Comparison of ENCODE assay signal across 2 cellular contexts in the genomic region with DNA sequence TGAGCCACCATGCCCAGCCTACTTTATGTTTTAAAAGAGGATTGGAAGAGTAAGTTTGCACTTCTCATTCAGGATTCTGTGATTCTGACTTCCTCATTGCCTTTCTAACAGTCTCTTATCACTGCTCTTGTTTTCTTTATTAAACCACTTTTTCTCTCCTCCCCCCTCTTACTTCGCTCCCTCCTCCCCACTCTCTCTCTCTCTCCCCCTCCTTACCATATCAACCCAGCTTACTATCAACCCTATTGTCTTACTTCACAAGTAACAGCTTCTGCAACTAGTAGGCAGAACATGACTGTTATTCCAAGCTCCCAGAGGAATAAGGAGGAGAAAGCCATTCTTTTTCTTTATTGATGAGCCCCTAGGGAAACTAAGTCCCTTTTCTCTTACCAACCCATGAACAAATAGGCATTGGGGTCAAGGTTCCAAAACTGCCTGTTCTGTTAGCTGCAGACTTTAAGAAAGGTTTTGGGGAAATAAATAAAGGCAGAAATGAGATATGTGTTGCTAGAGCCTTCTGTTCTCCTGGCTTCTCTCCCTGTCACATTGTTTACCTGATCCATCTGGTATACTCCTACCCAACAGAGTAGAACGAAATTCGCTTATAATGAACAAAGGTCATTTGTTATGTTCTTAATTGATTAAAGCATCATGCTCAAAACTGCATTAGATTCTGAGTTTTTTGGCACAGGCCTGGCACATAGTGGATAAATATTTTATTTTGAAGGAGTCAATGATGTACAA.
A peak's percentile ranks its signal among the peaks of the same experiment; 100 is the strongest.
TF ChIP-seq lines count a peak whose summit lies in the region.

No MANE protein-coding gene starts in this region.

TF ChIP-seq in HEK293, 187 proteins besides CTCF, POLR2A, EP300 and RAD21:
- no peak for TF ChIP-seq PRDM2 (tag by site-specific recombination; IDR thresholded peaks at IDR 0.05; ENCODE audit: borderline replicate concordance)
- peak; percentile 66; the same call in 1 of the 2 replicates for TF ChIP-seq ZNF398 (tag by site-specific recombination; IDR thresholded peaks at IDR 0.05)
- TF ChIP-seq ZXDB (tag by site-specific recombination; IDR thresholded peaks at IDR 0.05): no peak
- TF ChIP-seq ZNF391 (tag by site-specific recombination; IDR thresholded peaks at IDR 0.05; ENCODE audit: borderline replicate concordance, low read depth): no peak
- no peak for TF ChIP-seq ZNF16 (tag by site-specific recombination; IDR thresholded peaks at IDR 0.05; ENCODE audit: low read depth)

TF ChIP-seq in GM12878, 131 proteins besides CTCF, POLR2A, EP300 and RAD21 (continues in another document):
- TF ChIP-seq CUX1 (IDR thresholded peaks at IDR 0.05; ENCODE audit: insufficient replicate concordance, low read depth, low read length) (no peak), FOS (IDR thresholded peaks at IDR 0.05; ENCODE audit: borderline replicate concordance, extremely low read depth, insufficient read length) (no peak), TCF7 (IDR thresholded peaks at IDR 0.05; ENCODE audit: borderline replicate concordance) (no peak), MXI1 (IDR thresholded peaks at IDR 0.05; ENCODE audit: low read depth, low read length) (no peak), HDGF (IDR thresholded peaks at IDR 0.05) (peak; percentile 65; the same call in 1 of the 2 replicates), ZNF622 (IDR thresholded peaks at IDR 0.05) (no peak), CBFB (IDR thresholded peaks at IDR 0.05; ENCODE audit: low read depth) (no peak), FOXM1 (IDR thresholded peaks at IDR 0.05; ENCODE audit: low read depth, low read length) (no peak), KAT2A (conservative IDR thresholded peaks at IDR 0.05; ENCODE audit: control insufficient read depth, low read depth, low read length) (no peak), REST (IDR thresholded peaks at IDR 0.05; ENCODE audit: low read depth, low read length) (no peak), CHD1 (IDR thresholded peaks at IDR 0.05; ENCODE audit: low read depth, low read length) (no peak), PAX5 (IDR thresholded peaks at IDR 0.05; ENCODE audit: borderline replicate concordance, low read depth, low read length) (no peak), SREBF1 (IDR thresholded peaks at IDR 0.05; ENCODE audit: low read length) (no peak), RELA (IDR thresholded peaks at IDR 0.05; ENCODE audit: borderline replicate concordance, partially characterized antibody) (no peak), ATF7 (IDR thresholded peaks at IDR 0.05; ENCODE audit: low read depth) (peak; percentile 51), IKZF2 (IDR thresholded peaks at IDR 0.05) (peak; percentile 63 to 64; a peak in 2 of 4 replicates), IRF3 (IDR thresholded peaks at IDR 0.05) (no peak), MYC (IDR thresholded peaks at IDR 0.05; ENCODE audit: insufficient read depth, insufficient read length, insufficient replicate concordance, low read length, severe bottlenecking) (no peak), BHLHE40 (IDR thresholded peaks at IDR 0.05; ENCODE audit: borderline replicate concordance in 1 of 2, low read depth in 2 of 2, low read length in 1 of 2) (no peak), JUND (IDR thresholded peaks at IDR 0.05; ENCODE audit: low read depth, low read length) (no peak), ZNF24 (IDR thresholded peaks at IDR 0.05) (no peak), ZNF217 (IDR thresholded peaks at IDR 0.05) (no peak), EED (IDR thresholded peaks at IDR 0.05; ENCODE audit: low read depth) (no peak), SP1 (IDR thresholded peaks at IDR 0.05; ENCODE audit: low read depth, low read length) (no peak), SIX5 (IDR thresholded peaks at IDR 0.05; ENCODE audit: low read depth, low read length, severe bottlenecking) (no peak), ZBED1 (IDR thresholded peaks at IDR 0.05; ENCODE audit: borderline replicate concordance) (no peak), NFIC (IDR thresholded peaks at IDR 0.05; ENCODE audit: low read depth, low read length) (no peak), SMC3 (IDR thresholded peaks at IDR 0.05; ENCODE audit: borderline replicate concordance, low read length) (no peak), NR2C1 (IDR thresholded peaks at IDR 0.05) (no peak), YBX1 (IDR thresholded peaks at IDR 0.05) (no peak), MTA3 (IDR thresholded peaks at IDR 0.05; ENCODE audit: borderline replicate concordance, low read length) (no peak), CBX5 (IDR thresholded peaks at IDR 0.05; ENCODE audit: low read depth) (no peak), IRF4 (IDR thresholded peaks at IDR 0.05; ENCODE audit: low read depth, low read length) (no peak), SUPT20H (IDR thresholded peaks at IDR 0.05; ENCODE audit: borderline replicate concordance, control insufficient read depth, low read depth, low read length) (no peak), PAX8 (IDR thresholded peaks at IDR 0.05) (no peak), CHD2 (IDR thresholded peaks at IDR 0.05; ENCODE audit: borderline replicate concordance, low read depth, low read length) (0 out of 2 replicates have a peak, but pooled peaks have one; percentile 15), SPI1 (IDR thresholded peaks at IDR 0.05; ENCODE audit: borderline replicate concordance, insufficient read depth, low read depth, low read length) (peak; percentile 27; the same call in 1 of the 2 replicates), ZNF207 (IDR thresholded peaks at IDR 0.05; ENCODE audit: borderline replicate concordance) (no peak), MEF2B (IDR thresholded peaks at IDR 0.05; ENCODE audit: partially characterized antibody, poor library complexity, severe bottlenecking) (peak; percentile 62), KLF5 (IDR thresholded peaks at IDR 0.05; ENCODE audit: partially characterized antibody) (no peak), POLR2AphosphoS2 (IDR thresholded peaks at IDR 0.05; ENCODE audit: low read depth, low read length) (no peak), CREB1 (IDR thresholded peaks at IDR 0.05; ENCODE audit: low read depth) (no peak), MEF2A (IDR thresholded peaks at IDR 0.05; ENCODE audit: insufficient read depth, low read depth, low read length) (no peak), POLR2AphosphoS5 (IDR thresholded peaks at IDR 0.05; ENCODE audit: low read length) (no peak), ZNF687 (IDR thresholded peaks at IDR 0.05) (0 out of 2 replicates have a peak, but pooled peaks have one; percentile 14), MLLT1 (IDR thresholded peaks at IDR 0.05) (peak; percentile 65), ASH2L (IDR thresholded peaks at IDR 0.05; ENCODE audit: borderline replicate concordance, low read depth) (no peak), TARDBP (IDR thresholded peaks at IDR 0.05; ENCODE audit: borderline replicate concordance) (no peak), ETV6 (conservative IDR thresholded peaks at IDR 0.05 in 1 of 2, IDR thresholded peaks at IDR 0.05 in 1 of 2; ENCODE audit: borderline replicate concordance in 1 of 2, low read depth in 1 of 2) (no peak)
